36 cellular contexts compared by ENCODE assay signal in genomic region chr3:181410870-181411269, GRCh38.
"Had no signal": no experiment of that assay in that cellular context is flagged by ENCODE, and none has a peak within 500 bp of the region (broad histone marks: within the 10 kb centered on the region; RNA-seq: fewer than 3 reads in every experiment).

No MANE protein-coding gene starts in this region.

- H3K9me3 ChIP-seq: adrenal gland, body of pancreas, breast epithelium had no signal

- H3K4me1 ChIP-seq: adrenal gland, body of pancreas, breast epithelium had no signal

- H3K36me3 ChIP-seq: adrenal gland, brain microvascular endothelial cell, breast epithelium had no signal

- H3K36me3 Mint-ChIP-seq: activated CD4-positive, alpha-beta memory T cell treated with anti-CD3 and anti-CD28 coated beads for 36 hours; activated naive CD4-positive, alpha-beta T cell treated with anti-CD3 and anti-CD28 coated beads, Interleukin-2, amount 50 U/mL, for 72 hours; activated naive CD8-positive, alpha-beta T cell treated with anti-CD3 and anti-CD28 coated beads for 36 hours had no signal

- H3K4me3 Mint-ChIP-seq: activated B cell treated with CpG ODN at 0.5 μM for 24 hours; activated CD4-positive, alpha-beta memory T cell treated with anti-CD3 and anti-CD28 coated beads for 36 hours; activated CD4-positive, alpha-beta T cell treated with anti-CD3 and anti-CD28 coated beads, Interleukin-2, amount 10 ng/mL, durations not matched to agents 24 days and 14 days; activated CD8-positive, alpha-beta T cell treated with anti-CD3 and anti-CD28 coated beads for 36 hours; activated naive CD4-positive, alpha-beta T cell treated with anti-CD3 and anti-CD28 coated beads for 36 hours; activated naive CD8-positive, alpha-beta T cell treated with anti-CD3 and anti-CD28 coated beads for 36 hours; activated T-cell treated with anti-CD3 and anti-CD28 coated beads, Interleukin-2, amount 50 U/mL, for 4 hours; activated T-cell treated with anti-CD3 and anti-CD28 coated beads, Interleukin-2, amount 50 U/mL, for 72 hours; activated T-helper 1 cell treated with anti-CD3 and anti-CD28 coated beads, Interleukin-12 subunit alpha, Interleukin-12 subunit beta, Interleukin-2, Interleukin-4 antibody, amounts not matched to agents 30 ng/mL and 10 ng/mL and 1 ng/mL, durations not matched to agents 14 hours and 24 hours and 36 hours; activated T-helper 17 cell treated with anti-CD3 and anti-CD28 coated beads, Interleukin-2, amount 50 U/mL, for 72 hours; T-helper 1 cell treated with Interleukin-12 subunit alpha and Interleukin-12 subunit beta and Interleukin-4 antibody, amounts not matched to agents 30 μg/mL and 1 μg/mL, for 36 hours; T-helper 2 cell treated with Interferon-gamma antibody and Interleukin-4, amounts not matched to agents 5 μg/mL and 100 μg/mL, for 36 hours had no signal

- H3K9me3 Mint-ChIP-seq: activated B cell treated with CpG ODN at 0.5 μM for 24 hours; activated T-helper 1 cell treated with anti-CD3 and anti-CD28 coated beads, Interleukin-12 subunit alpha, Interleukin-12 subunit beta, Interleukin-2, Interleukin-4 antibody, amounts not matched to agents 30 ng/mL and 10 ng/mL and 1 ng/mL, durations not matched to agents 14 hours and 24 hours and 36 hours; T-helper 1 cell treated with Interleukin-12 subunit alpha and Interleukin-12 subunit beta and Interleukin-4 antibody, amounts not matched to agents 30 μg/mL and 1 μg/mL, for 36 hours; T-helper 2 cell treated with Interferon-gamma antibody and Interleukin-4, amounts not matched to agents 5 μg/mL and 100 μg/mL, for 36 hours had no signal

- H3K27ac Mint-ChIP-seq: activated B cell treated with CpG ODN at 0.5 μM for 24 hours; activated CD4-positive, alpha-beta memory T cell treated with anti-CD3 and anti-CD28 coated beads for 36 hours; activated CD4-positive, alpha-beta T cell treated with anti-CD3 and anti-CD28 coated beads, Interleukin-2, amount 10 ng/mL, durations not matched to agents 24 days and 14 days; activated CD8-positive, alpha-beta T cell treated with anti-CD3 and anti-CD28 coated beads for 36 hours; activated naive CD4-positive, alpha-beta T cell treated with anti-CD3 and anti-CD28 coated beads for 36 hours; activated naive CD4-positive, alpha-beta T cell treated with anti-CD3 and anti-CD28 coated beads, Interleukin-2, amount 50 U/mL, for 72 hours; activated naive CD8-positive, alpha-beta T cell treated with anti-CD3 and anti-CD28 coated beads for 36 hours; activated T-cell treated with anti-CD3 and anti-CD28 coated beads, Interleukin-2, amount 50 U/mL, for 72 hours; activated T-helper 1 cell treated with anti-CD3 and anti-CD28 coated beads, Interleukin-12 subunit alpha, Interleukin-12 subunit beta, Interleukin-2, Interleukin-4 antibody, amounts not matched to agents 30 ng/mL and 10 ng/mL and 1 ng/mL, durations not matched to agents 14 hours and 24 hours and 36 hours; activated T-helper 17 cell treated with anti-CD3 and anti-CD28 coated beads, Interleukin-2, amount 50 U/mL, for 72 hours; T-helper 1 cell treated with Interleukin-12 subunit alpha and Interleukin-12 subunit beta and Interleukin-4 antibody, amounts not matched to agents 30 μg/mL and 1 μg/mL, for 36 hours; T-helper 2 cell treated with Interferon-gamma antibody and Interleukin-4, amounts not matched to agents 5 μg/mL and 100 μg/mL, for 36 hours had no signal

- ATAC-seq: activated CD8-positive, alpha-beta T cell treated with anti-CD3 and anti-CD28 coated beads for 36 hours; activated naive CD4-positive, alpha-beta T cell treated with anti-CD3 and anti-CD28 coated beads, Interleukin-2, amount 50 U/mL, for 72 hours; activated T-cell treated with anti-CD3 and anti-CD28 coated beads, Interleukin-2, amount 50 U/mL, for 4 hours; activated T-cell treated with anti-CD3 and anti-CD28 coated beads, Interleukin-2, amount 50 U/mL, for 72 hours; activated T-helper 17 cell treated with anti-CD3 and anti-CD28 coated beads, Interleukin-2, amount 50 U/mL, for 72 hours; body of pancreas had no signal

- H3K4me1 Mint-ChIP-seq: activated B cell treated with CpG ODN at 0.5 μM for 24 hours; activated CD4-positive, alpha-beta T cell treated with anti-CD3 and anti-CD28 coated beads, Interleukin-2, amount 10 ng/mL, durations not matched to agents 24 days and 14 days; activated naive CD8-positive, alpha-beta T cell treated with anti-CD3 and anti-CD28 coated beads for 36 hours; activated T-helper 17 cell treated with anti-CD3 and anti-CD28 coated beads, Interleukin-2, amount 50 U/mL, for 72 hours had no signal

- FAIRE-seq: astrocyte, TTC549 had no signal

- H3K27ac ChIP-seq: adrenal gland, body of pancreas, brain microvascular endothelial cell, breast epithelium, VCaP had no signal

- DNase-seq: activated B cell treated with CpG ODN at 0.5 μM for 24 hours; activated CD4-positive, alpha-beta memory T cell treated with anti-CD3 and anti-CD28 coated beads for 36 hours; activated CD4-positive, alpha-beta T cell treated with anti-CD3 and anti-CD28 coated beads for 4 hours; activated CD4-positive, alpha-beta T cell treated with anti-CD3 and anti-CD28 coated beads, Interleukin-2, amount 10 ng/mL, durations not matched to agents 24 days and 14 days; activated CD4-positive, alpha-beta T cell treated with anti-CD3 and anti-CD28 coated beads, Interleukin-2, amount 50 U/mL, for 1 hour; activated CD4-positive, alpha-beta T cell treated with anti-CD3 and anti-CD28 coated beads, Interleukin-2, amount 50 U/mL, for 4 hours; activated CD4-positive, CD25-positive, alpha-beta regulatory T cell treated with anti-CD3 and anti-CD28 coated beads, Interleukin-2, amount 50 U/mL, for 72 hours; activated CD8-positive, alpha-beta memory T cell treated with anti-CD3 and anti-CD28 coated beads, Interleukin-2, amount 50 U/mL, for 4 hours; activated CD8-positive, alpha-beta T cell treated with anti-CD3 and anti-CD28 coated beads for 36 hours; activated effector memory CD4-positive, alpha-beta T cell treated with anti-CD3 and anti-CD28 coated beads, Interleukin-2, amount 50 U/mL, for 16 hours; activated gamma-delta T cell treated with Interleukin-2 at 50 U/mL for 16 hours; activated naive CD4-positive, alpha-beta T cell; activated naive CD4-positive, alpha-beta T cell treated with anti-CD3 and anti-CD28 coated beads for 36 hours; activated naive CD4-positive, alpha-beta T cell treated with anti-CD3 and anti-CD28 coated beads, Interleukin-2, amount 50 U/mL, for 16 hours; activated naive CD8-positive, alpha-beta T cell treated with anti-CD3 and anti-CD28 coated beads for 36 hours; activated T-cell treated with anti-CD3 and anti-CD28 coated beads for 4 hours; activated T-cell treated with anti-CD3 and anti-CD28 coated beads, Interleukin-2, amount 50 U/mL, for 1 hour; activated T-cell treated with anti-CD3 and anti-CD28 coated beads, Interleukin-2, amount 50 U/mL, for 4 hours; activated T-cell treated with anti-CD3 and anti-CD28 coated beads, Interleukin-2, amount 50 U/mL, for 72 hours; adrenal gland; amniotic stem cell; aorta; body of pancreas; brain microvascular endothelial cell; central memory CD4-positive, alpha-beta T cell; T-helper 2 cell; T-helper 9 cell had no signal

- H3K4me3 ChIP-seq: adrenal gland, body of pancreas, breast epithelium had no signal

- H3K27me3 ChIP-seq: adrenal gland, body of pancreas, brain microvascular endothelial cell, breast epithelium had no signal

- H3K27me3 Mint-ChIP-seq: activated B cell treated with CpG ODN at 0.5 μM for 24 hours; activated CD4-positive, alpha-beta memory T cell treated with anti-CD3 and anti-CD28 coated beads for 36 hours; activated CD4-positive, alpha-beta T cell treated with anti-CD3 and anti-CD28 coated beads, Interleukin-2, amount 10 ng/mL, durations not matched to agents 24 days and 14 days; activated CD8-positive, alpha-beta T cell treated with anti-CD3 and anti-CD28 coated beads for 36 hours; activated naive CD8-positive, alpha-beta T cell treated with anti-CD3 and anti-CD28 coated beads for 36 hours; activated T-helper 17 cell treated with anti-CD3 and anti-CD28 coated beads, Interleukin-2, amount 50 U/mL, for 72 hours had no signal
